1 cellular context compared by ENCODE assay signal in genomic region chr17:76710863-76711611, GRCh38.
TF ChIP-seq lines count a peak whose summit lies in the region.

A gene with protein sequence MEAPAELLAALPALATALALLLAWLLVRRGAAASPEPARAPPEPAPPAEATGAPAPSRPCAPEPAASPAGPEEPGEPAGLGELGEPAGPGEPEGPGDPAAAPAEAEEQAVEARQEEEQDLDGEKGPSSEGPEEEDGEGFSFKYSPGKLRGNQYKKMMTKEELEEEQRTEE (minus strand): TSS chr17:76710965. CDS start chr17:76710946, 19 bp downstream.

TF ChIP-seq in K562, 482 proteins besides CTCF, POLR2A, EP300 and RAD21 (continued from another document):
- TF ChIP-seq RREB1 (CRISPR knock-in tag; IDR thresholded peaks at IDR 0.05): no peak
- peak; percentile 25; the same call in 1 of the 2 replicates for TF ChIP-seq PHF8 (IDR thresholded peaks at IDR 0.05; ENCODE audit: borderline replicate concordance, low read length)
- TF ChIP-seq TRIM28 (IDR thresholded peaks at IDR 0.05): no peak
- no peak for TF ChIP-seq CREB3L1 (IDR thresholded peaks at IDR 0.05; ENCODE audit: borderline replicate concordance, low read depth)
- TF ChIP-seq POLR2G (IDR thresholded peaks at IDR 0.05; ENCODE audit: low read depth, low read length): peak; percentile 51; the same call in 1 of the 2 replicates
- no peak for TF ChIP-seq RBM34 (IDR thresholded peaks at IDR 0.05; ENCODE audit: borderline replicate concordance, insufficient read depth, low read length)
- no peak for TF ChIP-seq ID3 (CRISPR knock-in tag; IDR thresholded peaks at IDR 0.05)
- TF ChIP-seq ID3 (tag; IDR thresholded peaks at IDR 0.05): no peak
- TF ChIP-seq CREM (IDR thresholded peaks at IDR 0.05; ENCODE audit: low read depth): 0 out of 2 replicates have a peak, but pooled peaks have one; percentile 57
- peak; percentile 51 for TF ChIP-seq JUND (IDR thresholded peaks at IDR 0.05; ENCODE audit: borderline replicate concordance, low read depth, low read length)
- TF ChIP-seq JUND (tag; IDR thresholded peaks at IDR 0.05; ENCODE audit: borderline replicate concordance, low read depth, low read length): peak; percentile 19; the same call in 1 of the 3 replicates
- 0 out of 2 replicates have a peak, but pooled peaks have one; percentile 40 for TF ChIP-seq ZNF431 (CRISPR knock-in tag; IDR thresholded peaks at IDR 0.05)
- TF ChIP-seq EP400 (IDR thresholded peaks at IDR 0.05): no peak
- TF ChIP-seq DPF2 (IDR thresholded peaks at IDR 0.05): 0 out of 2 replicates have a peak, but pooled peaks have one; percentile 38
- TF ChIP-seq, protein P1, sequence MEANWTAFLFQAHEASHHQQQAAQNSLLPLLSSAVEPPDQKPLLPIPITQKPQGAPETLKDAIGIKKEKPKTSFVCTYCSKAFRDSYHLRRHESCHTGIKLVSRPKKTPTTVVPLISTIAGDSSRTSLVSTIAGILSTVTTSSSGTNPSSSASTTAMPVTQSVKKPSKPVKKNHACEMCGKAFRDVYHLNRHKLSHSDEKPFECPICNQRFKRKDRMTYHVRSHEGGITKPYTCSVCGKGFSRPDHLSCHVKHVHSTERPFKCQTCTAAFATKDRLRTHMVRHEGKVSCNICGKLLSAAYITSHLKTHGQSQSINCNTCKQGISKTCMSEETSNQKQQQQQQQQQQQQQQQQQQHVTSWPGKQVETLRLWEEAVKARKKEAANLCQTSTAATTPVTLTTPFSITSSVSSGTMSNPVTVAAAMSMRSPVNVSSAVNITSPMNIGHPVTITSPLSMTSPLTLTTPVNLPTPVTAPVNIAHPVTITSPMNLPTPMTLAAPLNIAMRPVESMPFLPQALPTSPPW (CRISPR knock-in tag; IDR thresholded peaks at IDR 0.05): peak; percentile 94
- TF ChIP-seq ZBTB7A (IDR thresholded peaks at IDR 0.05; ENCODE audit: borderline replicate concordance, control insufficient read depth, low read depth, low read length): peak; percentile 51; the same call in 1 of the 2 replicates
- no peak for TF ChIP-seq TRIM25 (IDR thresholded peaks at IDR 0.05; ENCODE audit: borderline replicate concordance)
- no peak for TF ChIP-seq YY1 (IDR thresholded peaks at IDR 0.05; ENCODE audit: borderline replicate concordance in 1 of 3, control insufficient read depth in 1 of 3, extremely low read depth in 1 of 3, insufficient read depth in 3 of 3, insufficient read length in 1 of 3, insufficient replicate concordance in 2 of 3, low read depth in 1 of 3, low read length in 2 of 3)
- TF ChIP-seq DDX20 (tag; IDR thresholded peaks at IDR 0.05; ENCODE audit: low read depth): no peak
- no peak for TF ChIP-seq ZNF3 (CRISPR knock-in tag; IDR thresholded peaks at IDR 0.05)
- TF ChIP-seq SIN3A (IDR thresholded peaks at IDR 0.05; ENCODE audit: borderline replicate concordance in 2 of 2, control insufficient read depth in 1 of 2, low read depth in 2 of 2, low read length in 2 of 2): peak in 1 of 2 experiments; percentile 62; a peak in 1 of 4 replicates
- TF ChIP-seq ATF7 (IDR thresholded peaks at IDR 0.05): 0 out of 2 replicates have a peak, but pooled peaks have one; percentile 42
- TF ChIP-seq, protein P2, sequence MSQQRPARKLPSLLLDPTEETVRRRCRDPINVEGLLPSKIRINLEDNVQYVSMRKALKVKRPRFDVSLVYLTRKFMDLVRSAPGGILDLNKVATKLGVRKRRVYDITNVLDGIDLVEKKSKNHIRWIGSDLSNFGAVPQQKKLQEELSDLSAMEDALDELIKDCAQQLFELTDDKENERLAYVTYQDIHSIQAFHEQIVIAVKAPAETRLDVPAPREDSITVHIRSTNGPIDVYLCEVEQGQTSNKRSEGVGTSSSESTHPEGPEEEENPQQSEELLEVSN (IDR thresholded peaks at IDR 0.05; ENCODE audit: borderline replicate concordance in 1 of 2, extremely low read depth in 1 of 2, insufficient read depth in 1 of 2, insufficient read length in 1 of 2, low read depth in 1 of 2, low read length in 1 of 2, poor library complexity in 1 of 2, severe bottlenecking in 1 of 2): peak in 1 of 2 experiments; percentile 12
- TF ChIP-seq CREB1 (IDR thresholded peaks at IDR 0.05): 0 out of 2 replicates have a peak, but pooled peaks have one; percentile 28
- TF ChIP-seq CREB1 (CRISPR knock-in tag; IDR thresholded peaks at IDR 0.05): peak; percentile 30; the same call in 1 of the 2 replicates
- TF ChIP-seq EGR1 (conservative IDR thresholded peaks at IDR 0.05): peak; percentile 85
- TF ChIP-seq ZBTB9 (CRISPR knock-in tag; IDR thresholded peaks at IDR 0.05): no peak
- TF ChIP-seq ATF3 (IDR thresholded peaks at IDR 0.05): peak; percentile 57; the same call in 1 of the 2 replicates
- no peak for TF ChIP-seq ATF3 (CRISPR knock-in tag; conservative IDR thresholded peaks at IDR 0.05)
- no peak for TF ChIP-seq ATF1 (CRISPR knock-in tag; IDR thresholded peaks at IDR 0.05)
- TF ChIP-seq ATF1 (tag; IDR thresholded peaks at IDR 0.05): peak; percentile 27
- TF ChIP-seq ZNF740 (CRISPR knock-in tag; IDR thresholded peaks at IDR 0.05): 0 out of 2 replicates have a peak, but pooled peaks have one; percentile 44
- TF ChIP-seq ZNF740 (tag; IDR thresholded peaks at IDR 0.05): no peak
- no peak for TF ChIP-seq FOXP1 (CRISPR knock-in tag; IDR thresholded peaks at IDR 0.05)
- TF ChIP-seq LCOR (CRISPR knock-in tag; IDR thresholded peaks at IDR 0.05): peak; percentile 47; the same call in 1 of the 2 replicates
- no peak for TF ChIP-seq ZNF184 (CRISPR knock-in tag; IDR thresholded peaks at IDR 0.05)
- no peak for TF ChIP-seq HCFC1 (IDR thresholded peaks at IDR 0.05; ENCODE audit: low read depth, low read length)
- no peak for TF ChIP-seq TAL1 (IDR thresholded peaks at IDR 0.05)
- TF ChIP-seq HMGN3 (IDR thresholded peaks at IDR 0.05; ENCODE audit: borderline replicate concordance, extremely low read depth, insufficient read length, low read depth, low read length): peak; percentile 31
- TF ChIP-seq, protein P3, sequence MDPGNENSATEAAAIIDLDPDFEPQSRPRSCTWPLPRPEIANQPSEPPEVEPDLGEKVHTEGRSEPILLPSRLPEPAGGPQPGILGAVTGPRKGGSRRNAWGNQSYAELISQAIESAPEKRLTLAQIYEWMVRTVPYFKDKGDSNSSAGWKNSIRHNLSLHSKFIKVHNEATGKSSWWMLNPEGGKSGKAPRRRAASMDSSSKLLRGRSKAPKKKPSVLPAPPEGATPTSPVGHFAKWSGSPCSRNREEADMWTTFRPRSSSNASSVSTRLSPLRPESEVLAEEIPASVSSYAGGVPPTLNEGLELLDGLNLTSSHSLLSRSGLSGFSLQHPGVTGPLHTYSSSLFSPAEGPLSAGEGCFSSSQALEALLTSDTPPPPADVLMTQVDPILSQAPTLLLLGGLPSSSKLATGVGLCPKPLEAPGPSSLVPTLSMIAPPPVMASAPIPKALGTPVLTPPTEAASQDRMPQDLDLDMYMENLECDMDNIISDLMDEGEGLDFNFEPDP (CRISPR knock-in tag; IDR thresholded peaks at IDR 0.05): no peak
- TF ChIP-seq HNRNPL (IDR thresholded peaks at IDR 0.05; ENCODE audit: low read depth, low read length): 0 out of 2 replicates have a peak, but pooled peaks have one; percentile 12
- TF ChIP-seq TFAP4 (CRISPR knock-in tag; IDR thresholded peaks at IDR 0.05; ENCODE audit: borderline replicate concordance): peak; percentile 66; the same call in 1 of the 2 replicates
- peak; percentile 72 for TF ChIP-seq FOSL1 (tag; conservative IDR thresholded peaks at IDR 0.05)
